In the genomic region with DNA sequence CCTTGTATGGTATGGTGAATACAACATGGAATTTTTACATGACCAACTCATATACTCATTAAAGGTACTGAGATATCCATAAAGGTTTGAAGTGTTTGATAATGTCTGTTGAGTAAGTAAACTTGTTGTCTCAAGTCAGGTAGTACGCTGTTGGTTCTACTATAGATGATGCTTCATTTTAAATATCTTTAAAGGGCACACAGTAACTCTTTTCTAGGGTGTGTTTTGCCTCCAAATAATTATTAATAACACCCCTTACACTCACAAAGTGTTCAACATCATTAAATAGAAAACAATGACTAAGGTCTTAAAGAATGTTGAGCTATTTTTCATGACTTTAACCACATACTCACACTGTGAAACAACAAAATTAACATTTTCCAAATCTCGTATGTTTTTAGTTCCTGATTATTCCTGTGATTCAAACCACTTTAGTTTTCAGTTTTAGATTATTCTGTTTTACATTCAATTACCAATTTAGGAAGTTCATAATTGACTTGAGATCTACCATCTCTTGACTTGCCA, we compare ENCODE assay signal across 24 cellular contexts.
DNase-seq lines count a peak whose midpoint lies in the region; ATAC-seq and TF ChIP-seq lines count a peak whose summit lies in the region.
"Had no signal": no experiment of that assay in that cellular context is flagged by ENCODE, and none has a peak within 500 bp of the region (broad histone marks: within the 10 kb centered on the region; RNA-seq: fewer than 3 reads in every experiment).

No MANE protein-coding gene starts in this region.

- in situ Hi-C loops in GM13976 (cut with MboI; ENCODE audit: low sequenced_read_pairs, unreplicated experiment), result no loop called here

- H3K9me3 ChIP-seq in neutrophil, result no peaks in the 10 kb centered on the region
- H3K9me3 ChIP-seq: breast epithelium, esophagus muscularis mucosa, upper lobe of left lung had no signal

- H3K27ac ChIP-seq in neutrophil, result peak overlapping the region; percentile 35
- H3K27ac ChIP-seq: breast epithelium, dorsolateral prefrontal cortex, upper lobe of left lung, VCaP had no signal

- no peak for ATAC-seq in GM21619 (IDR thresholded peaks at IDR 0.05; ENCODE audit: unreplicated experiment)
- ATAC-seq in natural killer cell, result no peak
- ATAC-seq: activated naive CD4-positive, alpha-beta T cell treated with anti-CD3 and anti-CD28 coated beads, Interleukin-2, amount 50 U/mL, for 72 hours; naive thymus-derived CD8-positive, alpha-beta T cell had no signal

- no peak overlapping the region for H3K4me3 ChIP-seq in neutrophil (ENCODE audit: low read depth in 1 of 2, low read length in 1 of 2)
- H3K4me3 ChIP-seq: breast epithelium, dorsolateral prefrontal cortex, esophagus muscularis mucosa, upper lobe of left lung had no signal

- no peak overlapping the region for H3K27ac Mint-ChIP-seq in natural killer cell
- H3K27ac Mint-ChIP-seq: activated CD4-positive, alpha-beta memory T cell treated with anti-CD3 and anti-CD28 coated beads, Interleukin-2, amount 10 ng/mL, durations not matched to agents 7 days and 5 days; activated naive CD4-positive, alpha-beta T cell treated with anti-CD3 and anti-CD28 coated beads, Interleukin-2, amount 50 U/mL, for 72 hours; activated T-cell treated with anti-CD3 and anti-CD28 coated beads, Interleukin-2, amount 50 U/mL, for 24 hours; CD4-positive, CD25-positive, alpha-beta regulatory T cell; H9; naive thymus-derived CD8-positive, alpha-beta T cell had no signal

- DNase-seq in A172 (ENCODE audit: low spot score) (peak; percentile 36), HT-29 (ENCODE audit: low spot score) (peak; percentile 38), cerebellar cortex (ENCODE audit: low spot score) (peak; percentile 68), DMS153 (lab: John Stamatoyannopoulos, UW) (no peak), GM13976 (ENCODE audit: low spot score) (no peak), natural killer cell (no peak)
- DNase-seq: activated CD4-positive, alpha-beta memory T cell treated with anti-CD3 and anti-CD28 coated beads, Interleukin-2, amount 10 ng/mL, durations not matched to agents 7 days and 5 days; activated T-cell treated with anti-CD3 and anti-CD28 coated beads, Interleukin-2, amount 50 U/mL, for 24 hours; CD4-positive, CD25-positive, alpha-beta regulatory T cell; DND-41; dorsolateral prefrontal cortex; H9; naive thymus-derived CD8-positive, alpha-beta T cell; NCI-H187 treated with DMSO at 0.1 percent for 48 hours; NCI-H446; stimulated activated CD4-positive, alpha-beta T cell treated with anti-CD3 and anti-CD28 coated beads, Interleukin-15, amount 100 ng/mL, for 24 hours; stimulated activated naive CD4-positive, alpha-beta T cell; upper lobe of left lung had no signal

- TF ChIP-seq CTCF in neutrophil (IDR thresholded peaks at IDR 0.05), result no peak
- no peak for TF ChIP-seq CTCF in GM13976 (IDR thresholded peaks at IDR 0.05; ENCODE audit: borderline replicate concordance, control extremely low read depth, extremely low read depth, insufficient read depth, missing control alignments)
- no peak for TF ChIP-seq CTCF in natural killer cell (IDR thresholded peaks at IDR 0.05)

- H3K27me3 ChIP-seq in neutrophil, result no peaks in the 10 kb centered on the region
- H3K27me3 ChIP-seq: breast epithelium, dorsolateral prefrontal cortex, esophagus muscularis mucosa, upper lobe of left lung had no signal

- intact Hi-C loops in natural killer cell (cut with micrococcal nuclease), result no loop called here

- peaks cover 29 to 43% of the 10 kb centered on the region in 2 experiments for H3K4me1 ChIP-seq in neutrophil (ENCODE audit: control insufficient read depth in 1 of 2, insufficient read depth in 1 of 2, low read depth in 1 of 2, low read length in 1 of 2)
- H3K4me1 ChIP-seq: breast epithelium had no signal

- H3K4me3 Mint-ChIP-seq in natural killer cell, result no peak overlapping the region
- H3K4me3 Mint-ChIP-seq: activated CD4-positive, alpha-beta memory T cell treated with anti-CD3 and anti-CD28 coated beads, Interleukin-2, amount 10 ng/mL, durations not matched to agents 7 days and 5 days; activated T-cell treated with anti-CD3 and anti-CD28 coated beads, Interleukin-2, amount 50 U/mL, for 24 hours; CD4-positive, CD25-positive, alpha-beta regulatory T cell; H9; naive thymus-derived CD8-positive, alpha-beta T cell had no signal

- no peaks in the 10 kb centered on the region for H3K4me1 Mint-ChIP-seq in natural killer cell
- H3K4me1 Mint-ChIP-seq: activated CD4-positive, alpha-beta memory T cell treated with anti-CD3 and anti-CD28 coated beads, Interleukin-2, amount 10 ng/mL, durations not matched to agents 7 days and 5 days; CD4-positive, CD25-positive, alpha-beta regulatory T cell; naive thymus-derived CD8-positive, alpha-beta T cell had no signal

- H3K36me3 ChIP-seq in neutrophil, result no peaks in the 10 kb centered on the region
- H3K36me3 ChIP-seq: breast epithelium, esophagus muscularis mucosa, upper lobe of left lung had no signal

- peaks cover 0 to 2% of the 10 kb centered on the region in 2 donors for H3K9me3 Mint-ChIP-seq in natural killer cell
- H3K9me3 Mint-ChIP-seq: activated CD4-positive, alpha-beta memory T cell treated with anti-CD3 and anti-CD28 coated beads, Interleukin-2, amount 10 ng/mL, durations not matched to agents 7 days and 5 days; activated naive CD4-positive, alpha-beta T cell treated with anti-CD3 and anti-CD28 coated beads, Interleukin-2, amount 50 U/mL, for 72 hours; activated T-cell treated with anti-CD3 and anti-CD28 coated beads, Interleukin-2, amount 50 U/mL, for 24 hours; CD4-positive, CD25-positive, alpha-beta regulatory T cell; H9; naive thymus-derived CD8-positive, alpha-beta T cell had no signal

- no peaks in the 10 kb centered on the region for H3K27me3 Mint-ChIP-seq in natural killer cell (ENCODE audit: low read depth in 2 of 2)
- H3K27me3 Mint-ChIP-seq: activated CD4-positive, alpha-beta memory T cell treated with anti-CD3 and anti-CD28 coated beads, Interleukin-2, amount 10 ng/mL, durations not matched to agents 7 days and 5 days; activated T-cell treated with anti-CD3 and anti-CD28 coated beads, Interleukin-2, amount 50 U/mL, for 24 hours; CD4-positive, CD25-positive, alpha-beta regulatory T cell; naive thymus-derived CD8-positive, alpha-beta T cell had no signal

- H3K36me3 Mint-ChIP-seq in natural killer cell, result no peaks in the 10 kb centered on the region
- H3K36me3 Mint-ChIP-seq: activated naive CD4-positive, alpha-beta T cell treated with anti-CD3 and anti-CD28 coated beads, Interleukin-2, amount 50 U/mL, for 72 hours; CD4-positive, CD25-positive, alpha-beta regulatory T cell had no signal

Comparison
In these comparisons a context has a peak if more than half of its experiments do, and no peak if none do; other contexts are left out.
1. DNase-seq: peak in A172 (single experiment), HT-29 (single experiment) and cerebellar cortex (single experiment); none in DMS153 (single experiment), GM13976 (single experiment) and natural killer cell (single experiment).